In genomic region chr20:62054451-62054953, GRCh38 we compare ENCODE assay signal across 15 cellular contexts.
"Had no signal": no experiment of that assay in that cellular context is flagged by ENCODE, and none has a peak within 500 bp of the region (broad histone marks: within the 10 kb centered on the region; RNA-seq: fewer than 3 reads in every experiment).

No MANE protein-coding gene starts in this region.

- H3K9me3 ChIP-seq: adrenal gland, pancreas, stomach had no signal

- H3K27me3 ChIP-seq: adrenal gland, dorsolateral prefrontal cortex, pancreas, stomach had no signal

- H3K27ac ChIP-seq: adrenal gland, dorsolateral prefrontal cortex, pancreas, stomach, VCaP had no signal

- H3K36me3 ChIP-seq: pancreas had no signal

- H3K4me3 Mint-ChIP-seq: type B pancreatic cell had no signal

- H3K27ac Mint-ChIP-seq: type B pancreatic cell had no signal

- H3K4me1 ChIP-seq: adrenal gland, pancreas had no signal

- DNase-seq: activated CD4-positive, alpha-beta T cell treated with anti-CD3 and anti-CD28 coated beads for 1 hour; activated CD8-positive, alpha-beta memory T cell treated with anti-CD3 and anti-CD28 coated beads for 24 hours; activated CD8-positive, alpha-beta memory T cell treated with anti-CD3 and anti-CD28 coated beads, Interleukin-2, amount 50 U/mL, for 48 hours; activated gamma-delta T cell treated with Interleukin-2 at 50 U/mL for 16 hours; activated T-cell treated with anti-CD3 and anti-CD28 coated beads, Interleukin-2, amount 50 U/mL, for 48 hours; left ventricle myocardium superior; naive B cell; stomach; T-helper 2 cell had no signal

- H3K4me3 ChIP-seq: adrenal gland, dorsolateral prefrontal cortex, pancreas, stomach had no signal

- H3K27me3 Mint-ChIP-seq: naive B cell, type B pancreatic cell had no signal

- ATAC-seq: activated naive CD4-positive, alpha-beta T cell treated with anti-CD3 and anti-CD28 coated beads, Interleukin-2, amount 50 U/mL, for 72 hours; left ventricle myocardium superior; pancreas had no signal

- H3K36me3 Mint-ChIP-seq: activated naive CD4-positive, alpha-beta T cell treated with anti-CD3 and anti-CD28 coated beads, Interleukin-2, amount 50 U/mL, for 72 hours; naive B cell had no signal

- H3K9me3 Mint-ChIP-seq: activated naive CD4-positive, alpha-beta T cell treated with anti-CD3 and anti-CD28 coated beads, Interleukin-2, amount 50 U/mL, for 72 hours; naive B cell; type B pancreatic cell had no signal
